1 cellular context compared by ENCODE assay signal in the genomic region with DNA sequence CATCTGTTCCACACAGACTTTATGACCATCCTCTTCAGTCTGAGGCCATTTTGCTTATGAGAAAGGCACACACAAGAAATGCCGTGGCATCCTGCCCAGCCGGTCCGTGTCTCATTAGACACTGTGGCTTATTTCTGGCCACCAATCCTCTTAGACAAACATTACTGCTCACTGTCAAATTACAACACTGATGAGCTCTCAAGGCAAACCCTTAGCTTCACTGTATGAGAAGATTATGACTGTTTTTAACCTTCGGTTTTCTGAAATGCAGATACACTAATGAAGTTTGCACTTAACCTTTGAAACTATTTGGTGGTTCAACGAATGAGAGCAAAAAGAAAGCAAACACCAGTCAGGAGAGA.
TF ChIP-seq lines count a peak whose summit lies in the region.

No MANE protein-coding gene starts in this region.

TF ChIP-seq in HepG2, 621 proteins besides CTCF, POLR2A, EP300 and RAD21 (continued from another document and continues in another):
- peak; percentile 51; the same call in 1 of the 2 replicates for TF ChIP-seq AHDC1 (CRISPR knock-in tag; IDR thresholded peaks at IDR 0.05; ENCODE audit: borderline replicate concordance)
- peak; percentile 41; the same call in 1 of the 2 replicates for TF ChIP-seq HDAC2 (CRISPR knock-in tag; IDR thresholded peaks at IDR 0.05)
- peak; percentile 66; the same call in 1 of the 2 replicates for TF ChIP-seq MIXL1 (CRISPR knock-in tag; IDR thresholded peaks at IDR 0.05)
- TF ChIP-seq GLI4 (CRISPR knock-in tag; IDR thresholded peaks at IDR 0.05; ENCODE audit: borderline replicate concordance) = no peak
- no peak for TF ChIP-seq KLF15 (CRISPR knock-in tag; IDR thresholded peaks at IDR 0.05; ENCODE audit: borderline replicate concordance)
- TF ChIP-seq ZNF678 (CRISPR knock-in tag; IDR thresholded peaks at IDR 0.05) = no peak
- no peak for TF ChIP-seq ZNF580 (CRISPR knock-in tag; IDR thresholded peaks at IDR 0.05; ENCODE audit: borderline replicate concordance, low read depth)
- no peak for TF ChIP-seq GTF2F1 (IDR thresholded peaks at IDR 0.05; ENCODE audit: low read length)
- TF ChIP-seq, protein P1, sequence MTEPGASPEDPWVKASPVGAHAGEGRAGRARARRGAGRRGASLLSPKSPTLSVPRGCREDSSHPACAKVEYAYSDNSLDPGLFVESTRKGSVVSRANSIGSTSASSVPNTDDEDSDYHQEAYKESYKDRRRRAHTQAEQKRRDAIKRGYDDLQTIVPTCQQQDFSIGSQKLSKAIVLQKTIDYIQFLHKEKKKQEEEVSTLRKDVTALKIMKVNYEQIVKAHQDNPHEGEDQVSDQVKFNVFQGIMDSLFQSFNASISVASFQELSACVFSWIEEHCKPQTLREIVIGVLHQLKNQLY (CRISPR knock-in tag; IDR thresholded peaks at IDR 0.05) = no peak
- TF ChIP-seq BCL6 (CRISPR knock-in tag; IDR thresholded peaks at IDR 0.05) = 0 out of 2 replicates have a peak, but pooled peaks have one; percentile 39
- no peak for TF ChIP-seq ZKSCAN1 (IDR thresholded peaks at IDR 0.05; ENCODE audit: low read length)
- TF ChIP-seq ARNTL (CRISPR knock-in tag; IDR thresholded peaks at IDR 0.05) = peak; percentile 2; the same call in 1 of the 2 replicates
- peak; percentile 41; the same call in 1 of the 2 replicates for TF ChIP-seq NCOA2 (CRISPR knock-in tag; IDR thresholded peaks at IDR 0.05)
- peak; percentile 79 for TF ChIP-seq TEAD3 (CRISPR knock-in tag; optimal IDR thresholded peaks at IDR 0.05; ENCODE audit: borderline replicate concordance)
- TF ChIP-seq HOXD1 (CRISPR knock-in tag; IDR thresholded peaks at IDR 0.05) = no peak
- no peak for TF ChIP-seq ZNF484 (CRISPR knock-in tag; IDR thresholded peaks at IDR 0.05; ENCODE audit: borderline replicate concordance, low read depth)
- TF ChIP-seq ZSCAN20 (CRISPR knock-in tag; IDR thresholded peaks at IDR 0.05; ENCODE audit: borderline replicate concordance) = no peak
- no peak for TF ChIP-seq FOXM1 (CRISPR knock-in tag; IDR thresholded peaks at IDR 0.05)
- TF ChIP-seq TARDBP (CRISPR knock-in tag; IDR thresholded peaks at IDR 0.05) = peak; percentile 38; the same call in 1 of the 2 replicates
- 0 out of 2 replicates have a peak, but pooled peaks have one; percentile 22 for TF ChIP-seq MAFF (IDR thresholded peaks at IDR 0.05; ENCODE audit: low read depth, low read length)
- TF ChIP-seq SOX6 (IDR thresholded peaks at IDR 0.05) = no peak
- TF ChIP-seq SOX6 (CRISPR knock-in tag; IDR thresholded peaks at IDR 0.05) = 0 out of 2 replicates have a peak, but pooled peaks have one; percentile 33
- TF ChIP-seq ELF3 (CRISPR knock-in tag; IDR thresholded peaks at IDR 0.05) = peak; percentile 23; the same call in 1 of the 2 replicates
- 0 out of 2 replicates have a peak, but pooled peaks have one; percentile 31 for TF ChIP-seq POLR2G (IDR thresholded peaks at IDR 0.05; ENCODE audit: low read depth, low read length)
- TF ChIP-seq CENPT (CRISPR knock-in tag; IDR thresholded peaks at IDR 0.05; ENCODE audit: low read depth) = no peak
- TF ChIP-seq FOXK1 (CRISPR knock-in tag; IDR thresholded peaks at IDR 0.05; ENCODE audit: borderline replicate concordance, low read depth) = no peak; the same call in 1 of the 2 replicates
- peak; percentile 84 for TF ChIP-seq SAP130 (CRISPR knock-in tag; IDR thresholded peaks at IDR 0.05; ENCODE audit: low read depth)
- TF ChIP-seq, protein P2, sequence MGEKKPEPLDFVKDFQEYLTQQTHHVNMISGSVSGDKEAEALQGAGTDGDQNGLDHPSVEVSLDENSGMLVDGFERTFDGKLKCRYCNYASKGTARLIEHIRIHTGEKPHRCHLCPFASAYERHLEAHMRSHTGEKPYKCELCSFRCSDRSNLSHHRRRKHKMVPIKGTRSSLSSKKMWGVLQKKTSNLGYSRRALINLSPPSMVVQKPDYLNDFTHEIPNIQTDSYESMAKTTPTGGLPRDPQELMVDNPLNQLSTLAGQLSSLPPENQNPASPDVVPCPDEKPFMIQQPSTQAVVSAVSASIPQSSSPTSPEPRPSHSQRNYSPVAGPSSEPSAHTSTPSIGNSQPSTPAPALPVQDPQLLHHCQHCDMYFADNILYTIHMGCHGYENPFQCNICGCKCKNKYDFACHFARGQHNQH (CRISPR knock-in tag; IDR thresholded peaks at IDR 0.05) = peak; percentile 51; the same call in 1 of the 2 replicates
- TF ChIP-seq, protein P3, sequence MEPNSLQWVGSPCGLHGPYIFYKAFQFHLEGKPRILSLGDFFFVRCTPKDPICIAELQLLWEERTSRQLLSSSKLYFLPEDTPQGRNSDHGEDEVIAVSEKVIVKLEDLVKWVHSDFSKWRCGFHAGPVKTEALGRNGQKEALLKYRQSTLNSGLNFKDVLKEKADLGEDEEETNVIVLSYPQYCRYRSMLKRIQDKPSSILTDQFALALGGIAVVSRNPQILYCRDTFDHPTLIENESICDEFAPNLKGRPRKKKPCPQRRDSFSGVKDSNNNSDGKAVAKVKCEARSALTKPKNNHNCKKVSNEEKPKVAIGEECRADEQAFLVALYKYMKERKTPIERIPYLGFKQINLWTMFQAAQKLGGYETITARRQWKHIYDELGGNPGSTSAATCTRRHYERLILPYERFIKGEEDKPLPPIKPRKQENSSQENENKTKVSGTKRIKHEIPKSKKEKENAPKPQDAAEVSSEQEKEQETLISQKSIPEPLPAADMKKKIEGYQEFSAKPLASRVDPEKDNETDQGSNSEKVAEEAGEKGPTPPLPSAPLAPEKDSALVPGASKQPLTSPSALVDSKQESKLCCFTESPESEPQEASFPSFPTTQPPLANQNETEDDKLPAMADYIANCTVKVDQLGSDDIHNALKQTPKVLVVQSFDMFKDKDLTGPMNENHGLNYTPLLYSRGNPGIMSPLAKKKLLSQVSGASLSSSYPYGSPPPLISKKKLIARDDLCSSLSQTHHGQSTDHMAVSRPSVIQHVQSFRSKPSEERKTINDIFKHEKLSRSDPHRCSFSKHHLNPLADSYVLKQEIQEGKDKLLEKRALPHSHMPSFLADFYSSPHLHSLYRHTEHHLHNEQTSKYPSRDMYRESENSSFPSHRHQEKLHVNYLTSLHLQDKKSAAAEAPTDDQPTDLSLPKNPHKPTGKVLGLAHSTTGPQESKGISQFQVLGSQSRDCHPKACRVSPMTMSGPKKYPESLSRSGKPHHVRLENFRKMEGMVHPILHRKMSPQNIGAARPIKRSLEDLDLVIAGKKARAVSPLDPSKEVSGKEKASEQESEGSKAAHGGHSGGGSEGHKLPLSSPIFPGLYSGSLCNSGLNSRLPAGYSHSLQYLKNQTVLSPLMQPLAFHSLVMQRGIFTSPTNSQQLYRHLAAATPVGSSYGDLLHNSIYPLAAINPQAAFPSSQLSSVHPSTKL (CRISPR knock-in tag; IDR thresholded peaks at IDR 0.05) = peak; percentile 73
- no peak for TF ChIP-seq ZNF562 (CRISPR knock-in tag; IDR thresholded peaks at IDR 0.05; ENCODE audit: borderline replicate concordance)
- peak; percentile 26; the same call in 1 of the 2 replicates for TF ChIP-seq TBX2 (CRISPR knock-in tag; IDR thresholded peaks at IDR 0.05; ENCODE audit: borderline replicate concordance)
- TF ChIP-seq ATF6 (CRISPR knock-in tag; conservative IDR thresholded peaks at IDR 0.05) = no peak
- TF ChIP-seq, protein P4, sequence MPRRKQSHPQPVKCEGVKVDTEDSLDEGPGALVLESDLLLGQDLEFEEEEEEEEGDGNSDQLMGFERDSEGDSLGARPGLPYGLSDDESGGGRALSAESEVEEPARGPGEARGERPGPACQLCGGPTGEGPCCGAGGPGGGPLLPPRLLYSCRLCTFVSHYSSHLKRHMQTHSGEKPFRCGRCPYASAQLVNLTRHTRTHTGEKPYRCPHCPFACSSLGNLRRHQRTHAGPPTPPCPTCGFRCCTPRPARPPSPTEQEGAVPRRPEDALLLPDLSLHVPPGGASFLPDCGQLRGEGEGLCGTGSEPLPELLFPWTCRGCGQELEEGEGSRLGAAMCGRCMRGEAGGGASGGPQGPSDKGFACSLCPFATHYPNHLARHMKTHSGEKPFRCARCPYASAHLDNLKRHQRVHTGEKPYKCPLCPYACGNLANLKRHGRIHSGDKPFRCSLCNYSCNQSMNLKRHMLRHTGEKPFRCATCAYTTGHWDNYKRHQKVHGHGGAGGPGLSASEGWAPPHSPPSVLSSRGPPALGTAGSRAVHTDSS (CRISPR knock-in tag; conservative IDR thresholded peaks at IDR 0.05) = no peak
- TF ChIP-seq, protein P5, sequence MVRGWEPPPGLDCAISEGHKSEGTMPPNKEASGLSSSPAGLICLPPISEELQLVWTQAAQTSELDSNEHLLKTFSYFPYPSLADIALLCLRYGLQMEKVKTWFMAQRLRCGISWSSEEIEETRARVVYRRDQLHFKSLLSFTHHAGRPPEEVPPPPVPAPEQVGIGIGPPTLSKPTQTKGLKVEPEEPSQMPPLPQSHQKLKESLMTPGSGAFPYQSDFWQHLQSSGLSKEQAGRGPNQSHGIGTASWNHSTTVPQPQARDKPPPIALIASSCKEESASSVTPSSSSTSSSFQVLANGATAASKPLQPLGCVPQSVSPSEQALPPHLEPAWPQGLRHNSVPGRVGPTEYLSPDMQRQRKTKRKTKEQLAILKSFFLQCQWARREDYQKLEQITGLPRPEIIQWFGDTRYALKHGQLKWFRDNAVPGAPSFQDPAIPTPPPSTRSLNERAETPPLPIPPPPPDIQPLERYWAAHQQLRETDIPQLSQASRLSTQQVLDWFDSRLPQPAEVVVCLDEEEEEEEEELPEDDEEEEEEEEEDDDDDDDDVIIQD (CRISPR knock-in tag; IDR thresholded peaks at IDR 0.05; ENCODE audit: low read depth) = peak; percentile 49; the same call in 1 of the 2 replicates
- TF ChIP-seq TAF1 (CRISPR knock-in tag; IDR thresholded peaks at IDR 0.05) = peak; percentile 38; the same call in 1 of the 2 replicates
- peak; percentile 43; the same call in 1 of the 2 replicates for TF ChIP-seq RXRB (CRISPR knock-in tag; IDR thresholded peaks at IDR 0.05; ENCODE audit: borderline replicate concordance)
- no peak for TF ChIP-seq TEAD2 (CRISPR knock-in tag; IDR thresholded peaks at IDR 0.05)
- TF ChIP-seq, protein P6, sequence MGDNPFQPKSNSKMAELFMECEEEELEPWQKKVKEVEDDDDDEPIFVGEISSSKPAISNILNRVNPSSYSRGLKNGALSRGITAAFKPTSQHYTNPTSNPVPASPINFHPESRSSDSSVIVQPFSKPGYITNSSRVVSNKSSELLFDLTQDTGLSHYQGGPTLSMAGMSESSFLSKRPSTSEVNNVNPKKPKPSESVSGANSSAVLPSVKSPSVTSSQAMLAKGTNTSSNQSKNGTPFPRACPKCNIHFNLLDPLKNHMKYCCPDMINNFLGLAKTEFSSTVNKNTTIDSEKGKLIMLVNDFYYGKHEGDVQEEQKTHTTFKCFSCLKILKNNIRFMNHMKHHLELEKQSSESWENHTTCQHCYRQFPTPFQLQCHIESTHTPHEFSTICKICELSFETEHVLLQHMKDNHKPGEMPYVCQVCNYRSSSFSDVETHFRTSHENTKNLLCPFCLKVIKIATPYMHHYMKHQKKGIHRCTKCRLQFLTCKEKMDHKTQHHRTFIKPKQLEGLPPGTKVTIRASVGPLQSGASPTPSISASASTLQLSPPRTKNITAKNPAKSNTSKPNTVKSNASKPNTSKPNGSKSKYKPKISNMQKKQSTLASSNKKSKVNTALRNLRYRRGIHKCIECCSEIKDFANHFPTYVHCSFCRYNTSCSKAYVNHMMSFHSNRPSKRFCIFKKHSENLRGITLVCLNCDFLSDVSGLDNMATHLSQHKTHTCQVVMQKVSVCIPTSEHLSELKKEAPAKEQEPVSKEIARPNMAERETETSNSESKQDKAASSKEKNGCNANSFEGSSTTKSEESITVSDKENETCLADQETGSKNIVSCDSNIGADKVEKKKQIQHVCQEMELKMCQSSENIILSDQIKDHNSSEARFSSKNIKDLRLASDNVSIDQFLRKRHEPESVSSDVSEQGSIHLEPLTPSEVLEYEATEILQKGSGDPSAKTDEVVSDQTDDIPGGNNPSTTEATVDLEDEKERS (CRISPR knock-in tag; IDR thresholded peaks at IDR 0.05) = no peak
